In genomic region chr15:43329960-43330779, GRCh38 we compare ENCODE assay signal across 8 cellular contexts. TPM values are rescaled to one million over a fixed set of nuclear protein-coding genes. Genes with fewer than 3 reads are reported as not detected.
DNase-seq lines count a peak whose midpoint lies in the region; ATAC-seq and TF ChIP-seq lines count a peak whose summit lies in the region.

Gene LCMT2 (minus strand): TSS chr15:43330573. CDS start chr15:43330489, 84 bp downstream.

- no peaks in the 10 kb centered on the region for H3K27me3 ChIP-seq in CD4-positive, alpha-beta T cell (ENCODE audit: control insufficient read depth, insufficient read depth, low read length)
- H3K27me3 ChIP-seq in ectodermal cell (ENCODE audit: control insufficient read depth, insufficient read depth, low read length, poor library complexity, severe bottlenecking) (no peaks in the 10 kb centered on the region), lower lobe of right lung (ENCODE audit: low read depth) (no peaks in the 10 kb centered on the region)

- intact Hi-C loops in CD4-positive, alpha-beta T cell (cut with DNase I, micrococcal nuclease) = loop anchor here (2.0 to 10.0 kb wide), 5 partner anchors 41 to 595 kb away; partner anchors contain the start of genes TUBGCP4 (in 2 of the 2), ZSCAN29 (in 2 of the 2) and CDAN1 (in 1 of the 2)
- intact Hi-C loops in lower lobe of right lung (cut with DNase I) = no loop called here

- peak within 1 kb of the TSS; percentile 98 for H3K4me3 Mint-ChIP-seq in CD4-positive, alpha-beta T cell

- peaks cover 34% of the 10 kb centered on the region for H3K36me3 Mint-ChIP-seq in CD4-positive, alpha-beta T cell (ENCODE audit: low read depth)

- H3K27me3 Mint-ChIP-seq in CD4-positive, alpha-beta T cell = peaks cover 3% of the 10 kb centered on the region

- POLR2A ChIA-PET in CD4-positive, alpha-beta T cell (lab: Charles Lee) = interaction anchor here (1.0 to 2.1 kb wide), 5 partner anchors 16 to 1358 kb away, joined by 3 to 22 read pairs (median 4); partner anchors contain the start of genes EHD4, TUBGCP4 and ZSCAN29

- WGBS in ectodermal cell, 2 experiments = 0% methylated on average over 86 of the region's 86 CpGs

- H3K9me3 ChIP-seq in CD4-positive, alpha-beta T cell (ENCODE audit: control insufficient read depth, low read length) = no peaks in the 10 kb centered on the region
- H3K9me3 ChIP-seq in ectodermal cell (ENCODE audit: control insufficient read depth, low read length) = no peaks in the 10 kb centered on the region
- H3K9me3 ChIP-seq in lower lobe of right lung = no peaks in the 10 kb centered on the region

- H3K27ac ChIP-seq in CD4-positive, alpha-beta T cell (ENCODE audit: low read depth, low read length) = peak within 1 kb of the TSS; percentile 96
- H3K27ac ChIP-seq in ectodermal cell (ENCODE audit: insufficient read depth, low read depth, low read length, poor library complexity, severe bottlenecking) = peak within 1 kb of the TSS; percentile 91
- H3K27ac ChIP-seq in lower lobe of right lung = peak within 1 kb of the TSS; percentile 95

- peak within 1 kb of the TSS; percentile 89 for H3K4me3 ChIP-seq in ectodermal cell (ENCODE audit: insufficient read depth, low read depth, low read length)
- H3K4me3 ChIP-seq in lower lobe of right lung = peak within 1 kb of the TSS; percentile 73

- H3K9me3 Mint-ChIP-seq in CD4-positive, alpha-beta T cell = no peaks in the 10 kb centered on the region

- ATAC-seq in CD4-positive, alpha-beta T cell (ENCODE audit: poor library complexity) = peak; percentile 83
- peak; percentile 94 for ATAC-seq in GM19455 (IDR thresholded peaks at IDR 0.05; ENCODE audit: unreplicated experiment)
- ATAC-seq in lower lobe of right lung = peak; percentile 98 to 99

- peaks cover 41% of the 10 kb centered on the region for H3K4me1 Mint-ChIP-seq in CD4-positive, alpha-beta T cell (ENCODE audit: low read depth)

- CTCF ChIA-PET in CD4-positive, alpha-beta T cell (lab: Charles Lee) = interaction anchor here (0.8 kb wide), 1 partner anchor 45 kb away, joined by 3 read pairs; no protein-coding TSS in a partner anchor

- H3K4me1 ChIP-seq in ectodermal cell (ENCODE audit: control insufficient read depth, insufficient read depth, low read length) (peaks cover 4% of the 10 kb centered on the region), lower lobe of right lung (peaks cover 22% of the 10 kb centered on the region)

- peak; percentile 15 for TF ChIP-seq CTCF in CD4-positive, alpha-beta T cell (IDR thresholded peaks at IDR 0.05)
- TF ChIP-seq CTCF in lower lobe of right lung (IDR thresholded peaks at IDR 0.05) = no peak

- no peaks in the 10 kb centered on the region for H3K36me3 ChIP-seq in ectodermal cell (ENCODE audit: control insufficient read depth, insufficient read depth, low read length)
- H3K36me3 ChIP-seq in lower lobe of right lung = peaks cover 7% of the 10 kb centered on the region

- H3K27ac Mint-ChIP-seq in CD4-positive, alpha-beta T cell = peak within 1 kb of the TSS; percentile 100

- DNase-seq in CD4-positive, alpha-beta T cell = peak; percentile 81 to 91 (median 87)
- DNase-seq in HPDE6-E6E7 (ENCODE audit: extremely low spot score) (peak; percentile 88), NK-92 (lab: John Stamatoyannopoulos, UW; ENCODE audit: unreplicated experiment) (peak; percentile 67), lower lobe of right lung (peak; percentile 94)
- DNase-seq in activated CD8-positive, alpha-beta memory T cell treated with anti-CD3 and anti-CD28 coated beads for 1 hour (ENCODE audit: extremely low read depth in 1 of 2, low read depth in 1 of 2) = peak; percentile 78 to 80
- DNase-seq in stimulated activated CD4-positive, alpha-beta T cell treated with anti-CD3 and anti-CD28 coated beads, TNF-alpha, amount 100 ng/mL, for 1 hour (ENCODE audit: low read depth in 3 of 3, low spot score in 1 of 3) = peak; percentile 73 to 78 (median 74)

RNA-seq across cellular contexts. Expression of gene LCMT2, which starts in this region (rescaled TPM):
- 1 to 10 TPM; 5.8 to 5.9 TPM for total RNA-seq in CD4-positive, alpha-beta T cell
- polyA plus RNA-seq in ectodermal cell (2013, experiment 1 of 4) = 16.0 TPM
- 21.3 TPM for polyA plus RNA-seq in ectodermal cell (2013, experiment 2 of 4)
- polyA plus RNA-seq in ectodermal cell (2013, experiment 3 of 4) = 12.4 TPM
- 12.7 TPM for polyA plus RNA-seq in ectodermal cell (2013, experiment 4 of 4)
- total RNA-seq in lower lobe of right lung = 6.9 TPM

Comparison
In these comparisons a context has a peak if more than half of its experiments do, and no peak if none do; other contexts are left out.
1. Peak in every context shown above with its lines: DNase-seq, ATAC-seq, H3K4me3 ChIP-seq and H3K27ac ChIP-seq.